19 cellular contexts compared by ENCODE assay signal in the genomic region with DNA sequence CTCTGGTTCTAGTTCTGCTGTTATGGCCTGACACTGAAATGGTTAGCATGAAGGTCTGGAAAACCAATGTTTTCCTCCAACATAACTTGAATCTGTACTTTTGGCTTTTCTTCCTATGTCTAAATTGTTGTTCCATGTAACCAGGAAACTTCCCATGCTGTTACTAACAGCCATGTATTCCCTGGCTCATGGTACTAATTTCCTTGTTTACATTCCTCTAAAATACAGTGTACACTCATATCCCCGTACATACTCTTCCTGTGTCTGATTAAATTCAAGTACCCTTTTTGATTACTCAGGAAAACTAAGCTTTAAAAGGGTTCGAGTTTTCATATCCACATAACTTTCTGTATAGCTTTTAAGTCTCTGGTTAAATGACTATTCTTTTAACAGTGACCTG. TPM values are rescaled to one million over a fixed set of nuclear protein-coding genes. Genes with fewer than 3 reads are reported as not detected.
DNase-seq lines count a peak whose midpoint lies in the region; ATAC-seq, FAIRE-seq and TF ChIP-seq lines count a peak whose summit lies in the region.
"Had no signal": no experiment of that assay in that cellular context is flagged by ENCODE, and none has a peak within 500 bp of the region (broad histone marks: within the 10 kb centered on the region; RNA-seq: fewer than 3 reads in every experiment).

No MANE protein-coding gene starts in this region.

- H3K9ac ChIP-seq in endothelial cell of umbilical vein (replicated peaks; ENCODE audit: extremely low read depth, insufficient read depth, low read length) (no peak overlapping the region), liver (ENCODE audit: low read depth in 1 of 2, low read length in 2 of 2) (peak overlapping the region in 1 of 2 donors; percentile 56)

- POLR2A ChIA-PET in endothelial cell of umbilical vein (lab: Charles Lee): no interaction called here
- POLR2A ChIA-PET in activated CD8-positive, alpha-beta T cell treated with anti-CD3 and anti-CD28 coated beads, Interleukin-2, amount 10 ng/mL, durations not matched to agents 7 days and 5 days (lab: Charles Lee): interaction anchor here (0.7 kb wide), 1 partner anchor 381 kb away, joined by 3 read pairs; no protein-coding TSS in a partner anchor

- BruUV-seq in endothelial cell of umbilical vein (replicated peaks; lab: Mats Ljungman, UMichigan): no TSS peak

- no peak overlapping the region for H3K4me3 Mint-ChIP-seq in activated CD8-positive, alpha-beta T cell treated with anti-CD3 and anti-CD28 coated beads, Interleukin-2, amount 10 ng/mL, durations not matched to agents 7 days and 5 days
- no peak overlapping the region for H3K4me3 Mint-ChIP-seq in activated naive CD8-positive, alpha-beta T cell treated with anti-CD3 and anti-CD28 coated beads for 36 hours
- H3K4me3 Mint-ChIP-seq: activated T-cell treated with anti-CD3 and anti-CD28 coated beads, Interleukin-2, amount 50 U/mL, for 24 hours; T-helper 17 cell had no signal

- FAIRE-seq in endothelial cell of umbilical vein (lab: Jason Lieb, UNC): peak; percentile 76

- no peak overlapping the region for H3K4me3 ChIP-seq in AG10803 (ENCODE audit: low read length)
- H3K4me3 ChIP-seq in endothelial cell of umbilical vein (replicated peaks in 1 of 3; ENCODE audit: insufficient read depth in 1 of 3, low read depth in 1 of 3, low read length in 3 of 3): no peak overlapping the region
- H3K4me3 ChIP-seq in liver (ENCODE audit: low read depth in 1 of 3, low read length in 3 of 3): no peak overlapping the region
- no peak overlapping the region for H3K4me3 ChIP-seq in esophagus muscularis mucosa

- no peaks in the 10 kb centered on the region for H4K20me1 ChIP-seq in endothelial cell of umbilical vein (replicated peaks; ENCODE audit: control insufficient read depth, extremely low read depth, insufficient read depth, low read length)

- peaks cover 28% of the 10 kb centered on the region for H3K27me3 Mint-ChIP-seq in activated CD8-positive, alpha-beta T cell treated with anti-CD3 and anti-CD28 coated beads, Interleukin-2, amount 10 ng/mL, durations not matched to agents 7 days and 5 days (ENCODE audit: low read depth)
- peaks cover 24% of the 10 kb centered on the region for H3K27me3 Mint-ChIP-seq in activated naive CD8-positive, alpha-beta T cell treated with anti-CD3 and anti-CD28 coated beads for 36 hours

- DNase-seq in AG10803 (ENCODE audit: low read depth): peak; percentile 59
- DNase-seq in HS-5 (ENCODE audit: low read depth): peak; percentile 25
- DNase-seq in endothelial cell of umbilical vein (ENCODE audit: low read depth, low spot score): peak; percentile 81
- DNase-seq in activated CD8-positive, alpha-beta T cell treated with anti-CD3 and anti-CD28 coated beads, Interleukin-2, amount 10 ng/mL, durations not matched to agents 7 days and 5 days: no peak
- no peak for DNase-seq in activated naive CD8-positive, alpha-beta T cell treated with anti-CD3 and anti-CD28 coated beads for 36 hours
- DNase-seq in esophagus muscularis mucosa (ENCODE audit: extremely low spot score): no peak
- DNase-seq in GM13976 (ENCODE audit: low spot score): no peak
- DNase-seq: activated CD4-positive, alpha-beta T cell treated with anti-CD3 and anti-CD28 coated beads for 48 hours; activated T-cell treated with anti-CD3 and anti-CD28 coated beads, Interleukin-2, amount 50 U/mL, for 24 hours; AML-193; cerebellar nuclear complex; Kasumi-1; NCI-H187 treated with DMSO at 0.1 percent for 48 hours; NCI-H82; T-helper 17 cell had no signal

- no peaks in the 10 kb centered on the region for H3K9me3 Mint-ChIP-seq in activated CD8-positive, alpha-beta T cell treated with anti-CD3 and anti-CD28 coated beads, Interleukin-2, amount 10 ng/mL, durations not matched to agents 7 days and 5 days (ENCODE audit: insufficient read depth)
- H3K9me3 Mint-ChIP-seq in activated naive CD8-positive, alpha-beta T cell treated with anti-CD3 and anti-CD28 coated beads for 36 hours: peaks cover 1% of the 10 kb centered on the region
- H3K9me3 Mint-ChIP-seq: activated T-cell treated with anti-CD3 and anti-CD28 coated beads, Interleukin-2, amount 50 U/mL, for 24 hours had no signal

- TF ChIP-seq RAD21 in liver (IDR thresholded peaks at IDR 0.05): no peak

- H3K4me1 ChIP-seq in endothelial cell of umbilical vein (ENCODE audit: control insufficient read depth, extremely low read depth, insufficient read depth, low read length) (peaks cover 15% of the 10 kb centered on the region), liver (ENCODE audit: control insufficient read depth in 4 of 4, insufficient read depth in 4 of 4, low read length in 3 of 4) (peaks cover 6 to 24% (median 16%) of the 10 kb centered on the region in 4 donors), esophagus muscularis mucosa (peaks cover 0 to 14% (median 9%) of the 10 kb centered on the region in 4 donors)

- H3K4me2 ChIP-seq in endothelial cell of umbilical vein (ENCODE audit: insufficient read depth, low read length): peak overlapping the region; percentile 55

- H3K36me3 Mint-ChIP-seq in activated CD8-positive, alpha-beta T cell treated with anti-CD3 and anti-CD28 coated beads, Interleukin-2, amount 10 ng/mL, durations not matched to agents 7 days and 5 days (ENCODE audit: low read depth): no peaks in the 10 kb centered on the region
- peaks cover 1% of the 10 kb centered on the region for H3K36me3 Mint-ChIP-seq in activated naive CD8-positive, alpha-beta T cell treated with anti-CD3 and anti-CD28 coated beads for 36 hours

- no peak overlapping the region for H3K27ac ChIP-seq in endothelial cell of umbilical vein (ENCODE audit: insufficient read depth, low read depth, low read length)
- peak overlapping the region in 1 of 2 donors; percentile 19 for H3K27ac ChIP-seq in liver (ENCODE audit: low read depth in 1 of 2, low read length in 2 of 2)
- H3K27ac ChIP-seq in esophagus muscularis mucosa (replicated peaks in 1 of 4): no peak overlapping the region

- intact Hi-C loops in endothelial cell of umbilical vein (cut with micrococcal nuclease): loop anchor here (2.0 kb wide), 1 partner anchor 49 kb away; no protein-coding TSS in a partner anchor
- intact Hi-C loops in esophagus muscularis mucosa (cut with DNase I): loop anchor here (5.0 to 10.0 kb wide), 2 partner anchors 61 to 183 kb away; no protein-coding TSS in a partner anchor

- in situ Hi-C loops in GM13976 (cut with MboI; ENCODE audit: low sequenced_read_pairs, unreplicated experiment): loop anchor here (25.0 kb wide), 1 partner anchor 431 kb away; no protein-coding TSS in a partner anchor

- no peak for TF ChIP-seq CTCF in AG10803 (conservative IDR thresholded peaks at IDR 0.05; ENCODE audit: low read length)
- no peak for TF ChIP-seq CTCF in endothelial cell of umbilical vein (IDR thresholded peaks at IDR 0.05; ENCODE audit: extremely low read depth in 1 of 2, insufficient read depth in 1 of 2, low read depth in 1 of 2, low read length in 2 of 2)
- TF ChIP-seq CTCF in liver (IDR thresholded peaks at IDR 0.05; ENCODE audit: low read depth, low read length, missing input control): no peak
- no peak for TF ChIP-seq CTCF in esophagus muscularis mucosa (IDR thresholded peaks at IDR 0.05)
- TF ChIP-seq CTCF in GM13976 (IDR thresholded peaks at IDR 0.05; ENCODE audit: borderline replicate concordance, control extremely low read depth, extremely low read depth, insufficient read depth, missing control alignments): no peak

- H3K9me1 ChIP-seq in endothelial cell of umbilical vein (replicated peaks; ENCODE audit: control insufficient read depth, extremely low read depth, insufficient read depth, low read length): no peaks in the 10 kb centered on the region

- H3K36me3 ChIP-seq in endothelial cell of umbilical vein (ENCODE audit: control insufficient read depth in 2 of 2, extremely low read depth in 1 of 2, insufficient read depth in 2 of 2, low read length in 2 of 2): no peaks in the 10 kb centered on the region
- no peaks in the 10 kb centered on the region for H3K36me3 ChIP-seq in liver (ENCODE audit: control insufficient read depth in 4 of 4, insufficient read depth in 3 of 4, low read depth in 1 of 4, low read length in 3 of 4)
- H3K36me3 ChIP-seq in esophagus muscularis mucosa: no peaks in the 10 kb centered on the region

- H3K27me3 ChIP-seq in endothelial cell of umbilical vein (ENCODE audit: control insufficient read depth in 2 of 2, insufficient read depth in 2 of 2, low read length in 2 of 2) (peaks cover 3 to 12% of the 10 kb centered on the region in 2 experiments), liver (ENCODE audit: control insufficient read depth in 4 of 4, insufficient read depth in 4 of 4, low read length in 3 of 4) (no peaks in the 10 kb centered on the region), esophagus muscularis mucosa (no peaks in the 10 kb centered on the region)

- no peak for ATAC-seq in activated CD8-positive, alpha-beta T cell treated with anti-CD3 and anti-CD28 coated beads, Interleukin-2, amount 10 ng/mL, durations not matched to agents 7 days and 5 days
- ATAC-seq: esophagus mucosa, T-helper 17 cell had no signal

- CTCF ChIA-PET in endothelial cell of umbilical vein (lab: Charles Lee): interaction anchor here (1.4 to 4.5 kb wide), 3 partner anchors 48 to 181 kb away, joined by 5 to 50 read pairs (median 15); no protein-coding TSS in a partner anchor
- CTCF ChIA-PET in activated CD8-positive, alpha-beta T cell treated with anti-CD3 and anti-CD28 coated beads, Interleukin-2, amount 10 ng/mL, durations not matched to agents 7 days and 5 days (lab: Charles Lee): interaction anchor here (0.7 to 1.0 kb wide), 2 partner anchors 64 to 182 kb away, joined by 3 read pairs; no protein-coding TSS in a partner anchor

- no peak for TF ChIP-seq POLR2A in endothelial cell of umbilical vein (IDR thresholded peaks at IDR 0.05; ENCODE audit: low read depth, low read length)
- no peak for TF ChIP-seq POLR2A in esophagus muscularis mucosa (IDR thresholded peaks at IDR 0.05; ENCODE audit: low read depth)

- dilution Hi-C loops in endothelial cell of umbilical vein (cut with MboI; ENCODE audit: extremely low pct_ligation_motif_present, low sequenced_read_pairs): no loop called here

- 37% methylated on average over 2 of the region's 2 CpGs for WGBS in liver
- 40% methylated on average over 2 of the region's 2 CpGs for WGBS in esophagus muscularis mucosa

- H3K4me1 Mint-ChIP-seq in activated CD8-positive, alpha-beta T cell treated with anti-CD3 and anti-CD28 coated beads, Interleukin-2, amount 10 ng/mL, durations not matched to agents 7 days and 5 days (ENCODE audit: low read depth): peaks cover 7% of the 10 kb centered on the region
- peaks cover 7% of the 10 kb centered on the region for H3K4me1 Mint-ChIP-seq in activated naive CD8-positive, alpha-beta T cell treated with anti-CD3 and anti-CD28 coated beads for 36 hours

- no peaks in the 10 kb centered on the region for H3K79me2 ChIP-seq in endothelial cell of umbilical vein (ENCODE audit: control insufficient read depth, insufficient read depth, low read length)

- peak overlapping the region; percentile 6 for H2AFZ ChIP-seq in endothelial cell of umbilical vein (ENCODE audit: low read depth, low read length)

- no peaks in the 10 kb centered on the region for H3K9me3 ChIP-seq in endothelial cell of umbilical vein (replicated peaks; ENCODE audit: control insufficient read depth, insufficient read depth, low read length)
- H3K9me3 ChIP-seq in liver (ENCODE audit: control insufficient read depth in 4 of 4, low read length in 3 of 4): no peaks in the 10 kb centered on the region
- H3K9me3 ChIP-seq in esophagus muscularis mucosa: peaks cover 0 to under 1% (median 0%) of the 10 kb centered on the region in 4 donors

- TF ChIP-seq EP300 in esophagus muscularis mucosa (IDR thresholded peaks at IDR 0.05): no peak

- H3K27ac Mint-ChIP-seq in activated CD8-positive, alpha-beta T cell treated with anti-CD3 and anti-CD28 coated beads, Interleukin-2, amount 10 ng/mL, durations not matched to agents 7 days and 5 days: no peak overlapping the region
- no peak overlapping the region for H3K27ac Mint-ChIP-seq in activated naive CD8-positive, alpha-beta T cell treated with anti-CD3 and anti-CD28 coated beads for 36 hours
- H3K27ac Mint-ChIP-seq: activated T-cell treated with anti-CD3 and anti-CD28 coated beads, Interleukin-2, amount 50 U/mL, for 24 hours; T-helper 17 cell had no signal

RNA-seq across cellular contexts. Expression of a gene that starts 12.3 kb away (rescaled TPM):
- total RNA-seq in endothelial cell of umbilical vein (not detected in 2 replicates), liver (not detected), esophagus muscularis mucosa (not detected)
- polyA plus RNA-seq in endothelial cell of umbilical vein (not detected in 2 replicates), liver (not detected)
- polyA plus RNA-seq in endothelial cell of umbilical vein (2011; cell fraction: cytosol; rRNA removed): not detected in 2 replicates
- not detected in 2 replicates for polyA plus RNA-seq in endothelial cell of umbilical vein (2011; cell fraction: nucleus; rRNA removed)
- not detected in 2 replicates for polyA plus RNA-seq in endothelial cell of umbilical vein (2012)
- not detected in 2 replicates for polyA minus RNA-seq in endothelial cell of umbilical vein
- not detected for polyA minus RNA-seq in endothelial cell of umbilical vein (2011; cell fraction: cytosol; rRNA and poly(A)+ RNA removed)
- not detected in 2 replicates for polyA minus RNA-seq in endothelial cell of umbilical vein (2011; cell fraction: nucleus; rRNA and poly(A)+ RNA removed)
- total RNA-seq in activated CD8-positive, alpha-beta T cell treated with anti-CD3 and anti-CD28 coated beads, Interleukin-2, amount 10 ng/mL, durations not matched to agents 7 days and 5 days: not detected
- total RNA-seq in activated naive CD8-positive, alpha-beta T cell treated with anti-CD3 and anti-CD28 coated beads for 36 hours: not detected
- total RNA-seq: esophagus mucosa, mononuclear cell, osteocyte, T-helper 17 cell had no signal

Comparison
In these comparisons a context has a peak if more than half of its experiments do, and no peak if none do; other contexts are left out.
1. DNase-seq: peak in AG10803 (single experiment), HS-5 (single experiment) and endothelial cell of umbilical vein (single experiment); none in activated CD8-positive, alpha-beta T cell treated with anti-CD3 and anti-CD28 coated beads, Interleukin-2, amount 10 ng/mL, durations not matched to agents 7 days and 5 days (single experiment), activated naive CD8-positive, alpha-beta T cell treated with anti-CD3 and anti-CD28 coated beads for 36 hours (single experiment), esophagus muscularis mucosa (single experiment) and GM13976 (single experiment).